In the genomic region with DNA sequence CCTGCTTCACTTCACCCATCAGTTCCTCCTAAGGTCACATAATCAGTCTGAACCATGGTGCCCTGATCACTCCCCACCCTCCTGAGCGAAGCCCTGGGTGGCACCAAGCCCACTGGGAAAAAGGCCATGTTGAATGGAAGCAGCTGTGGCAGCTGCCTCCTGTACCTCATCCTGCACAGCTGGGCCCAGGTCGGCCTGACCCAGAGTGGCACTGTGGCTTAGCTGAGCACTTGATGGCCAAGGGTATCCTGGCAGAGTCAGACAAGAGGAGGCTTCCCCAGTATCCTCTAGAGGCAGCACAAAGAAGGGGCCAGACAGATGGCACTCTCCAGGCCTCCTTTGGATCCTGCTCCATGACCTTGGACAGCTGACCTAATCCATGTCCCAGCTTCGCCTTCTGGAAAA, we compare ENCODE assay signal across 15 cellular contexts.
DNase-seq lines count a peak whose midpoint lies in the region; ATAC-seq and TF ChIP-seq lines count a peak whose summit lies in the region.
"Had no signal": no experiment of that assay in that cellular context is flagged by ENCODE, and none has a peak within 500 bp of the region (broad histone marks: within the 10 kb centered on the region; RNA-seq: fewer than 3 reads in every experiment).

No MANE protein-coding gene starts in this region.

- 90 to 93% methylated on average over 3 of the region's 3 CpGs for WGBS in aorta, 2 donors

- no peak overlapping the region for H3K4me3 ChIP-seq in WERI-Rb-1 (ENCODE audit: low read depth, low read length)
- no peak overlapping the region for H3K4me3 ChIP-seq in aorta (ENCODE audit: low read length in 2 of 2)

- H3K9me3 ChIP-seq in WERI-Rb-1 (ENCODE audit: severe bottlenecking) (no peaks in the 10 kb centered on the region), aorta (ENCODE audit: control insufficient read depth, low read length) (no peaks in the 10 kb centered on the region)

- ATAC-seq in GM21786 (IDR thresholded peaks at IDR 0.05; ENCODE audit: unreplicated experiment) (no peak), aorta (ENCODE audit: low FRiP score) (no peak)
- ATAC-seq: HCT116 had no signal

- TF ChIP-seq CTCF in WERI-Rb-1 (IDR thresholded peaks at IDR 0.05; ENCODE audit: low read depth, low read length), result peak; percentile 31

- H3K27ac ChIP-seq in WERI-Rb-1 (peak overlapping the region; percentile 13), aorta (ENCODE audit: low read depth in 1 of 2, low read length in 2 of 2) (no peak overlapping the region)

- H3K27me3 ChIP-seq in WERI-Rb-1 (ENCODE audit: insufficient read depth, low read depth, severe bottlenecking) (no peaks in the 10 kb centered on the region), aorta (ENCODE audit: control insufficient read depth in 1 of 2, insufficient read depth in 2 of 2, low read length in 1 of 2) (no peaks in the 10 kb centered on the region)

- no peaks in the 10 kb centered on the region for H3K36me3 ChIP-seq in WERI-Rb-1
- no peaks in the 10 kb centered on the region for H3K36me3 ChIP-seq in aorta (ENCODE audit: control insufficient read depth in 1 of 2, insufficient read depth in 2 of 2, low read length in 1 of 2)

- H3K4me1 ChIP-seq in aorta (ENCODE audit: control insufficient read depth in 1 of 2, insufficient read depth in 2 of 2, low read length in 2 of 2), result no peaks in the 10 kb centered on the region

- DNase-seq in NCI-H2029 (lab: John Stamatoyannopoulos, UW), result peak; percentile 32
- DNase-seq in NCI-H2029 treated with DMSO at 0.1 percent for 48 hours (lab: John Stamatoyannopoulos, UW), result no peak
- DNase-seq in LHCN-M2 (ENCODE audit: low read depth), result peak; percentile 36
- DNase-seq in WERI-Rb-1, result peak; percentile 65
- DNase-seq in retina, result peak; percentile 14
- DNase-seq in DMS153 treated with DMSO at 0.1 percent for 48 hours (lab: John Stamatoyannopoulos, UW; ENCODE audit: unreplicated experiment), result no peak
- no peak for DNase-seq in aorta
- DNase-seq: C1 segment of cervical spinal cord, Karpas-422, NCI-H1417, NCI-H2081, NCI-H226, NCI-H774 had no signal

- intact Hi-C loops in aorta (cut with DNase I), result no loop called here

Comparison
In these comparisons a context has a peak if more than half of its experiments do, and no peak if none do; other contexts are left out.
1. DNase-seq: peak in NCI-H2029 (single experiment), LHCN-M2 (single experiment), WERI-Rb-1 (single experiment) and retina (single experiment); none in NCI-H2029 treated with DMSO at 0.1 percent for 48 hours (single experiment), DMS153 treated with DMSO at 0.1 percent for 48 hours (single experiment) and aorta (0 of 2).